22 cellular contexts compared by ENCODE assay signal in the genomic region with DNA sequence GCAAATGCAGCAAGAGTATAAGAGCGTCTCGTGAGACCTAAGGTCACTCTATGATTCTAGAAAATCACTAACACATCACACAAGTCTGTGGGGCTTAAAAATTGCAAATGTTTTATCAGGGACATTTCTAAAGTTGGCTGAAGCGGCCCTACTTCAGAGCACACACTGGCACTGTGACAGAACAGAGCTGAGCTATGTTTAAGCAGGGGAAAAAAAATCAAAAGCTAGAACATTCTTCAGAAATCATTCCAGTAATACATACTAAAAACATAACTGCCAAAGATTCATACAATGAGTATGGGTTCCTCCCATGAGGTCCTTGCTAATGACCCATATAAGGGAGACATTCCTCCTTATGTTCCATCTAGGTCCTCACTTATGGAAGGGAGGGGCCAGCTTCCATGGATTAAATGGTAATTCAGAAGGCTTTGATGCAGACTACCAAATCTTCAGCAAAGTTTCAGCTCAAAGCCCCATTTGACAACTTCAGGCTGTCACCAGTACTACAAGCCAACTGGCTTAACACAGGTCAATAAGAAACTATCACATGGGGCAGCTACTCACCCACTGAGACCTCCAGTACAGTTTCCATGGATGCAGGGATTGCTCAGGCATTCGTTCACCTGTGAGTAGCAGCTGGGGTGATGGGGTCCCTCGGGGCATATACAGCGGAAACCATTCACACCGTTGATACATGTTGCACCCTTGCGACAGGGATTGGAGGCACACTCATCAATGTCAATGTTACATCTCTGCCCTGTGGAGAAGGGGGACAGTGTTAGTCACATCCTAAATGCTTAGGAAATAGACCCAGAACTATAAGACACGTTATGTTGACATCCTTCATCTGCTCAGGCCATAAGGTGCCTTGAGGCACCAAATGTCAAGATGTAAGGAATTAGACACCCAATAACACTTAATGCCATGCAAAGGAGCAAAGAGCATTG. TPM values are rescaled to one million over a fixed set of nuclear protein-coding genes. Genes with fewer than 3 reads are reported as not detected.
A peak's percentile ranks its signal among the peaks of the same experiment; 100 is the strongest.
DNase-seq lines count a peak whose midpoint lies in the region; ATAC-seq and TF ChIP-seq lines count a peak whose summit lies in the region.
"Had no signal": no experiment of that assay in that cellular context is flagged by ENCODE, and none has a peak within 500 bp of the region (broad histone marks: within the 10 kb centered on the region; RNA-seq: fewer than 3 reads in every experiment).

No MANE protein-coding gene starts in this region.

- H3K36me3 ChIP-seq in left ventricle myocardium inferior (peaks cover 37% of the 10 kb centered on the region), tibial artery (peaks cover 30 to 59% (median 39%) of the 10 kb centered on the region in 3 donors)

- H3K4me3 ChIP-seq in left ventricle myocardium inferior = no peak overlapping the region
- no peak overlapping the region for H3K4me3 ChIP-seq in tibial artery
- H3K4me3 ChIP-seq: hepatocyte had no signal

- peaks cover 88% of the 10 kb centered on the region for H3K36me3 Mint-ChIP-seq in activated T-helper 17 cell treated with anti-CD3 and anti-CD28 coated beads, Interleukin-2, amount 50 U/mL, for 72 hours (ENCODE audit: low read depth)

- no peaks in the 10 kb centered on the region for H3K9me3 Mint-ChIP-seq in activated T-helper 17 cell treated with anti-CD3 and anti-CD28 coated beads, Interleukin-2, amount 50 U/mL, for 72 hours
- H3K9me3 Mint-ChIP-seq: CD4-positive, alpha-beta T cell; effector memory CD8-positive, alpha-beta T cell; stimulated activated naive CD8-positive, alpha-beta T cell treated with anti-CD3 and anti-CD28 coated beads, Interleukin-15, Interleukin-2, amounts not matched to agents 100 ng/mL and 50 ng/mL, for 24 hours; T-helper 1 cell treated with Interleukin-12 subunit alpha and Interleukin-12 subunit beta and Interleukin-4 antibody, amounts not matched to agents 30 μg/mL and 1 μg/mL, for 36 hours had no signal

- peak overlapping the region; percentile 7 for H3K27ac ChIP-seq in left ventricle myocardium inferior (replicated peaks)
- peak overlapping the region; percentile 29 to 34 for H3K27ac ChIP-seq in tibial artery
- H3K27ac ChIP-seq: hepatocyte had no signal

- no peaks in the 10 kb centered on the region for H3K27me3 ChIP-seq in left ventricle myocardium inferior (ENCODE audit: low read depth)
- no peaks in the 10 kb centered on the region for H3K27me3 ChIP-seq in tibial artery
- H3K27me3 ChIP-seq: hepatocyte had no signal

- no peaks in the 10 kb centered on the region for H3K27me3 Mint-ChIP-seq in activated T-helper 17 cell treated with anti-CD3 and anti-CD28 coated beads, Interleukin-2, amount 50 U/mL, for 72 hours
- H3K27me3 Mint-ChIP-seq: CD4-positive, alpha-beta T cell; effector memory CD8-positive, alpha-beta T cell; stimulated activated naive CD8-positive, alpha-beta T cell treated with anti-CD3 and anti-CD28 coated beads, Interleukin-15, Interleukin-2, amounts not matched to agents 100 ng/mL and 50 ng/mL, for 24 hours had no signal

- H3K4me1 ChIP-seq in left ventricle myocardium inferior (peaks cover 6% of the 10 kb centered on the region), tibial artery (peaks cover 0 to 64% (median 33%) of the 10 kb centered on the region in 4 donors)

- no peak overlapping the region for H3K27ac Mint-ChIP-seq in activated T-helper 17 cell treated with anti-CD3 and anti-CD28 coated beads, Interleukin-2, amount 50 U/mL, for 72 hours
- H3K27ac Mint-ChIP-seq: CD4-positive, alpha-beta T cell; effector memory CD8-positive, alpha-beta T cell; stimulated activated naive CD8-positive, alpha-beta T cell treated with anti-CD3 and anti-CD28 coated beads, Interleukin-15, Interleukin-2, amounts not matched to agents 100 ng/mL and 50 ng/mL, for 24 hours; T-helper 1 cell treated with Interleukin-12 subunit alpha and Interleukin-12 subunit beta and Interleukin-4 antibody, amounts not matched to agents 30 μg/mL and 1 μg/mL, for 36 hours had no signal

- H3K4me3 Mint-ChIP-seq in activated T-helper 17 cell treated with anti-CD3 and anti-CD28 coated beads, Interleukin-2, amount 50 U/mL, for 72 hours = no peak overlapping the region
- H3K4me3 Mint-ChIP-seq: CD4-positive, alpha-beta T cell; effector memory CD8-positive, alpha-beta T cell; stimulated activated naive CD8-positive, alpha-beta T cell treated with anti-CD3 and anti-CD28 coated beads, Interleukin-15, Interleukin-2, amounts not matched to agents 100 ng/mL and 50 ng/mL, for 24 hours; T-helper 1 cell treated with Interleukin-12 subunit alpha and Interleukin-12 subunit beta and Interleukin-4 antibody, amounts not matched to agents 30 μg/mL and 1 μg/mL, for 36 hours had no signal

- H3K4me1 Mint-ChIP-seq in activated T-helper 17 cell treated with anti-CD3 and anti-CD28 coated beads, Interleukin-2, amount 50 U/mL, for 72 hours = peaks cover 5% of the 10 kb centered on the region

- DNase-seq in Right ventricle myocardium superior (no peak), cardiac septum (ENCODE audit: low spot score) (no peak), left ventricle myocardium inferior (no peak), tibial artery (no peak), dedifferentiated amniotic fluid mesenchymal stem cell (ENCODE audit: extremely low spot score) (no peak), NCI-H146 (lab: John Stamatoyannopoulos, UW) (no peak)
- DNase-seq in activated naive CD4-positive, alpha-beta T cell treated with anti-CD3 and anti-CD28 coated beads, Interleukin-2, amount 50 U/mL, for 16 hours = no peak
- DNase-seq: activated effector memory CD4-positive, alpha-beta T cell treated with Interleukin-2 at 50 U/mL for 16 hours; amniotic stem cell; CD4-positive, alpha-beta T cell; DND-41; effector memory CD8-positive, alpha-beta T cell; H7; kidney; NCI-H2107; NCI-H524; SIG-M5 had no signal

- peak; percentile 70 for ATAC-seq in Right ventricle myocardium superior (ENCODE audit: poor library complexity)
- peak; percentile 42 for ATAC-seq in activated T-helper 17 cell treated with anti-CD3 and anti-CD28 coated beads, Interleukin-2, amount 50 U/mL, for 72 hours (replicated peaks)
- ATAC-seq: effector memory CD8-positive, alpha-beta T cell had no signal

- TF ChIP-seq CTCF in left ventricle myocardium inferior (IDR thresholded peaks at IDR 0.05; ENCODE audit: borderline replicate concordance) = no peak
- TF ChIP-seq CTCF in tibial artery (IDR thresholded peaks at IDR 0.05) = peak in 1 of 2 experiments; percentile 9

- intact Hi-C loops in Right ventricle myocardium superior (cut with DNase I) = no loop called here
- intact Hi-C loops in cardiac septum (cut with DNase I) = no loop called here
- intact Hi-C loops in left ventricle myocardium inferior (cut with micrococcal nuclease) = no loop called here
- intact Hi-C loops in tibial artery (cut with DNase I; ENCODE audit: low total_unique reads) = no loop called here

- H3K9me3 ChIP-seq in left ventricle myocardium inferior (replicated peaks) (no peaks in the 10 kb centered on the region), tibial artery (no peaks in the 10 kb centered on the region)

RNA-seq across cellular contexts. Expression of a gene that starts 58.4 kb away (rescaled TPM):
- total RNA-seq in Right ventricle myocardium superior (not detected), cardiac septum (0.11 TPM), left ventricle myocardium inferior (not detected)
- not detected for total RNA-seq in activated T-helper 17 cell treated with anti-CD3 and anti-CD28 coated beads, Interleukin-2, amount 50 U/mL, for 72 hours
- total RNA-seq: CD4-positive, alpha-beta T cell; H7; hepatocyte; kidney; renal cortical epithelial cell had no signal
